Comparison of ENCODE assay signal across 19 cellular contexts in genomic region chr2:206615417-206616089, GRCh38. TPM values are rescaled to one million over a fixed set of nuclear protein-coding genes. Genes with fewer than 3 reads are reported as not detected.
"Had no signal": no experiment of that assay in that cellular context is flagged by ENCODE, and none has a peak within 500 bp of the region (broad histone marks: within the 10 kb centered on the region; RNA-seq: fewer than 3 reads in every experiment).

No MANE protein-coding gene starts in this region.

- H3K79me2 ChIP-seq: parathyroid adenoma had no signal

- H3K27ac Mint-ChIP-seq: activated CD4-positive, alpha-beta T cell treated with anti-CD3 and anti-CD28 coated beads, Interleukin-2, amount 10 ng/mL, durations not matched to agents 7 days and 5 days; activated naive CD8-positive, alpha-beta T cell treated with anti-CD3 and anti-CD28 coated beads for 36 hours; activated T-helper 1 cell treated with anti-CD3 and anti-CD28 coated beads, Interleukin-12 subunit alpha, Interleukin-12 subunit beta, Interleukin-2, Interleukin-4 antibody, amounts not matched to agents 30 ng/mL and 10 ng/mL and 1 ng/mL, durations not matched to agents 14 hours and 24 hours and 36 hours; naive thymus-derived CD8-positive, alpha-beta T cell; stimulated activated memory B cell treated with anti-CD40 and anti-IgM and Interleukin-4, amounts not matched to agents 10 μg/mL and 1 μg/mL and 100 μg/mL, for 72 hours had no signal

- H3K36me3 Mint-ChIP-seq: activated naive CD8-positive, alpha-beta T cell treated with anti-CD3 and anti-CD28 coated beads for 36 hours; naive thymus-derived CD8-positive, alpha-beta T cell; stimulated activated memory B cell treated with anti-CD40 and anti-IgM and Interleukin-4, amounts not matched to agents 10 μg/mL and 1 μg/mL and 100 μg/mL, for 72 hours had no signal

- H3K27ac ChIP-seq: gastrocnemius medialis, parathyroid adenoma had no signal

- H3K4me3 ChIP-seq: gastrocnemius medialis had no signal

- H3K9me3 Mint-ChIP-seq: activated CD4-positive, alpha-beta T cell treated with anti-CD3 and anti-CD28 coated beads, Interleukin-2, amount 10 ng/mL, durations not matched to agents 7 days and 5 days; activated naive CD8-positive, alpha-beta T cell treated with anti-CD3 and anti-CD28 coated beads for 36 hours; activated T-helper 1 cell treated with anti-CD3 and anti-CD28 coated beads, Interleukin-12 subunit alpha, Interleukin-12 subunit beta, Interleukin-2, Interleukin-4 antibody, amounts not matched to agents 30 ng/mL and 10 ng/mL and 1 ng/mL, durations not matched to agents 14 hours and 24 hours and 36 hours; naive thymus-derived CD8-positive, alpha-beta T cell; stimulated activated memory B cell treated with anti-CD40 and anti-IgM and Interleukin-4, amounts not matched to agents 10 μg/mL and 1 μg/mL and 100 μg/mL, for 72 hours had no signal

- H3K9me3 ChIP-seq: gastrocnemius medialis had no signal

- H3K9ac ChIP-seq: parathyroid adenoma had no signal

- H3K4me1 Mint-ChIP-seq: activated CD4-positive, alpha-beta T cell treated with anti-CD3 and anti-CD28 coated beads, Interleukin-2, amount 10 ng/mL, durations not matched to agents 7 days and 5 days; activated naive CD8-positive, alpha-beta T cell treated with anti-CD3 and anti-CD28 coated beads for 36 hours; naive thymus-derived CD8-positive, alpha-beta T cell; stimulated activated memory B cell treated with anti-CD40 and anti-IgM and Interleukin-4, amounts not matched to agents 10 μg/mL and 1 μg/mL and 100 μg/mL, for 72 hours had no signal

- H2AFZ ChIP-seq: parathyroid adenoma had no signal

- H3K27me3 Mint-ChIP-seq: activated naive CD8-positive, alpha-beta T cell treated with anti-CD3 and anti-CD28 coated beads for 36 hours; stimulated activated memory B cell treated with anti-CD40 and anti-IgM and Interleukin-4, amounts not matched to agents 10 μg/mL and 1 μg/mL and 100 μg/mL, for 72 hours had no signal

- H3K4me1 ChIP-seq: gastrocnemius medialis, parathyroid adenoma had no signal

- H3K27me3 ChIP-seq: gastrocnemius medialis had no signal

- DNase-seq: activated CD4-positive, alpha-beta T cell treated with anti-CD3 and anti-CD28 coated beads, Interleukin-2, amount 10 ng/mL, durations not matched to agents 7 days and 5 days; activated CD8-positive, alpha-beta memory T cell treated with anti-CD3 and anti-CD28 coated beads for 24 hours; activated naive CD8-positive, alpha-beta T cell treated with anti-CD3 and anti-CD28 coated beads for 36 hours; amygdala; cerebellar nuclear complex; effector memory CD4-positive, alpha-beta T cell; gastrocnemius medialis; naive thymus-derived CD8-positive, alpha-beta T cell; retina; stimulated activated CD4-positive, alpha-beta T cell treated with anti-CD3 and anti-CD28 coated beads, Interleukin-2, amount 100 ng/mL, for 48 hours had no signal

- ATAC-seq: gastrocnemius medialis; left lobe of liver; naive thymus-derived CD8-positive, alpha-beta T cell; stimulated activated memory B cell treated with anti-CD40 and anti-IgM and Interleukin-4, amounts not matched to agents 10 μg/mL and 1 μg/mL and 100 μg/mL, for 72 hours had no signal

- H3K36me3 ChIP-seq: gastrocnemius medialis had no signal

- H3K4me3 Mint-ChIP-seq: activated CD4-positive, alpha-beta T cell treated with anti-CD3 and anti-CD28 coated beads, Interleukin-2, amount 10 ng/mL, durations not matched to agents 7 days and 5 days; activated naive CD8-positive, alpha-beta T cell treated with anti-CD3 and anti-CD28 coated beads for 36 hours; activated T-helper 1 cell treated with anti-CD3 and anti-CD28 coated beads, Interleukin-12 subunit alpha, Interleukin-12 subunit beta, Interleukin-2, Interleukin-4 antibody, amounts not matched to agents 30 ng/mL and 10 ng/mL and 1 ng/mL, durations not matched to agents 14 hours and 24 hours and 36 hours; naive thymus-derived CD8-positive, alpha-beta T cell; stimulated activated memory B cell treated with anti-CD40 and anti-IgM and Interleukin-4, amounts not matched to agents 10 μg/mL and 1 μg/mL and 100 μg/mL, for 72 hours had no signal

RNA-seq across cellular contexts. Expression of gene FAM237A, which starts 26.7 kb away (rescaled TPM):
- total RNA-seq: activated CD4-positive, alpha-beta T cell treated with anti-CD3 and anti-CD28 coated beads, Interleukin-2, amount 10 ng/mL, durations not matched to agents 7 days and 5 days; activated naive CD8-positive, alpha-beta T cell treated with anti-CD3 and anti-CD28 coated beads for 36 hours; activated T-helper 1 cell treated with anti-CD3 and anti-CD28 coated beads, Interleukin-12 subunit alpha, Interleukin-12 subunit beta, Interleukin-2, Interleukin-4 antibody, amounts not matched to agents 30 ng/mL and 10 ng/mL and 1 ng/mL, durations not matched to agents 14 hours and 24 hours and 36 hours; epithelial cell of proximal tubule; gastrocnemius medialis; left lobe of liver; mucosa of gallbladder; naive thymus-derived CD8-positive, alpha-beta T cell; skeletal muscle tissue; T-helper 2 cell treated with Interferon-gamma antibody and Interleukin-4, amounts not matched to agents 100 ng/mL and 5 ng/mL, for 36 hours; ureter had no signal
- polyA plus RNA-seq: naive thymus-derived CD8-positive, alpha-beta T cell had no signal
